Comparison of ENCODE assay signal across 8 cellular contexts in genomic region chr5:52798952-52799351, GRCh38. TPM values are rescaled to one million over a fixed set of nuclear protein-coding genes. Genes with fewer than 3 reads are reported as not detected.
DNase-seq lines count a peak whose midpoint lies in the region; ATAC-seq and TF ChIP-seq lines count a peak whose summit lies in the region.

No MANE protein-coding gene starts in this region.

- 2 to 5% methylated on average over 4 of the region's 4 CpGs for WGBS in lung, 2 donors

- H3K36me3 ChIP-seq in left ventricle myocardium inferior (peaks cover 13% of the 10 kb centered on the region), lung (ENCODE audit: control insufficient read depth in 2 of 2, insufficient read depth in 2 of 2, low read length in 2 of 2) (no peaks in the 10 kb centered on the region), uterus (no peaks in the 10 kb centered on the region)

- intact Hi-C loops in left ventricle myocardium inferior (cut with micrococcal nuclease) = no loop called here
- intact Hi-C loops in Right ventricle myocardium inferior (cut with DNase I) = loop anchor here (10.0 kb wide), 1 partner anchor 306 kb away; the partner anchor contains the start of gene MOCS2
- intact Hi-C loops in uterus (cut with DNase I; ENCODE audit: low total_unique reads) = no loop called here

- TF ChIP-seq CTCF in left ventricle myocardium inferior (IDR thresholded peaks at IDR 0.05; ENCODE audit: borderline replicate concordance) = no peak
- no peak for TF ChIP-seq CTCF in lung (IDR thresholded peaks at IDR 0.05; ENCODE audit: control extremely low read depth, extremely low read depth)
- no peak for TF ChIP-seq CTCF in uterus (IDR thresholded peaks at IDR 0.05)

- no peak for ATAC-seq in Right ventricle myocardium inferior
- ATAC-seq in lung (ENCODE audit: insufficient read depth, low FRiP score) = no peak
- no peak for ATAC-seq in HG03432 (IDR thresholded peaks at IDR 0.05; ENCODE audit: unreplicated experiment)

- H3K27me3 ChIP-seq in left ventricle myocardium inferior (ENCODE audit: low read depth) (no peaks in the 10 kb centered on the region), lung (ENCODE audit: control insufficient read depth, insufficient read depth) (no peaks in the 10 kb centered on the region), uterus (no peaks in the 10 kb centered on the region)

- H3K27ac ChIP-seq in left ventricle myocardium inferior (replicated peaks) = peak overlapping the region; percentile 96
- H3K27ac ChIP-seq in lung (ENCODE audit: low read depth in 1 of 2, low read length in 1 of 2) = peak overlapping the region; percentile 87 to 95
- H3K27ac ChIP-seq in uterus = peak overlapping the region; percentile 91 to 96

- H3K4me3 ChIP-seq in left ventricle myocardium inferior (peak overlapping the region; percentile 74), lung (peak overlapping the region; percentile 33), uterus (peak overlapping the region; percentile 54 to 63)

- no peak for DNase-seq in left ventricle myocardium inferior
- DNase-seq in Right ventricle myocardium inferior (ENCODE audit: missing footprints) = no peak
- peak; percentile 18 for DNase-seq in astrocyte of the hippocampus (ENCODE audit: low read depth, low spot score)
- no peak for DNase-seq in lung (ENCODE audit: low spot score)
- DNase-seq in uterus = no peak
- DNase-seq in AG08395 (ENCODE audit: low spot score) = no peak
- DNase-seq in NCI-H128 (lab: John Stamatoyannopoulos, UW; ENCODE audit: unreplicated experiment) = no peak

- H3K9me3 ChIP-seq in left ventricle myocardium inferior (replicated peaks) (no peaks in the 10 kb centered on the region), lung (ENCODE audit: control insufficient read depth in 2 of 2, insufficient read depth in 1 of 2, low read length in 1 of 2) (no peaks in the 10 kb centered on the region), uterus (no peaks in the 10 kb centered on the region)

- H3K4me1 ChIP-seq in left ventricle myocardium inferior = peaks cover 95% of the 10 kb centered on the region
- H3K4me1 ChIP-seq in lung (ENCODE audit: control insufficient read depth in 2 of 2, insufficient read depth in 2 of 2, low read length in 2 of 2) = peaks cover 4 to 11% of the 10 kb centered on the region in 2 donors
- peaks cover 0 to 21% of the 10 kb centered on the region in 2 donors for H3K4me1 ChIP-seq in uterus

- TF ChIP-seq POLR2A in uterus (IDR thresholded peaks at IDR 0.05) = no peak

RNA-seq across cellular contexts. Expression of gene ITGA1, which starts 11.2 kb away (rescaled TPM):
- total RNA-seq in left ventricle myocardium inferior = 28.4 TPM
- total RNA-seq in Right ventricle myocardium inferior = 29.9 TPM
- total RNA-seq in lung = 100 to 1,000 TPM in 1 of 2 donors, 10 to 100 TPM in 1; 74.9 to 119 TPM
- polyA plus RNA-seq in lung = 10 to 100 TPM in 1 of 2 donors, 1 to 10 TPM in 1; 8.8 to 20.3 TPM
- 10 to 100 TPM; 41.8 to 94.0 (median 69.6) TPM for total RNA-seq in uterus

RNA-seq across cellular contexts. Expression of gene PELO, which starts 11.2 kb away (rescaled TPM):
- total RNA-seq in left ventricle myocardium inferior = 19.7 TPM
- 20.5 TPM for total RNA-seq in Right ventricle myocardium inferior
- 10 to 100 TPM; 49.3 to 51.1 TPM for total RNA-seq in lung
- polyA plus RNA-seq in lung = 10 to 100 TPM in 1 of 2 donors, 1 to 10 TPM in 1; 5.0 to 22.0 TPM
- 10 to 100 TPM; 16.5 to 35.8 (median 24.6) TPM for total RNA-seq in uterus
